8 cellular contexts compared by ENCODE assay signal in the genomic region with DNA sequence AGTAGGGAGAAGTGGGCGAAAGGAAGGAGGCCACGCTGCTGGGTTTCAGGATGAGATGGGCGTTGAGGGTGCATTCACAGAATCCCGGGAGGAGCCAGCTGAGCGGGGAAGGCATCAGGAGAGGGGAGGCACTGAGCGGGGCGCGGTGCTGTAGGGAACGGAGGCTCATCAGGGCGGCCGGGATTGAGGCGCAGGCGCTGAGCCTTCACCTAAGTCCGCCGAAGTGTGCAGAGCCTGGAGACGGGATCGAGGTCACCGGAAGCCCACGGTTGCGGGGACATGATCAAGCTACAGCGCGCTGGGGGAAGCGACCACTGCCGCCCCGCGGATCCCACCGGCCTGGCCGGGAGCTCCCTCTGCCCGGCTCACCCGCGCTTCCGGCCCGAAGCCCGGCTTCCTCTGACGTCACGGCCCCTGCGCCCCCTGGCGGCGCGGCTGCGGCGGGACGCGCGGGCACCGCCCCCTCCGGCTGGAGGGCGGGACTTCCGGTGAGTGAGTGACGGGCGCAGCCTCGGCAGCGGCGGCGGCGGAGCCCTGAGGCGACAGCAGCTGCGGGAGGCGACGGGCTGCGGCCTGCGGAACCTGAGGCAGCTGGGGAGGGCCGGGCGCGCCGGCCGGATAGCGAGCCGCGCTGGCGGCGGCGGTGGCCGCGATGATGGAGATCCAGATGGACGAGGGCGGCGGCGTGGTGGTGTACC. TPM values are rescaled to one million over a fixed set of nuclear protein-coding genes. Genes with fewer than 3 reads are reported as not detected.
A peak's percentile ranks its signal among the peaks of the same experiment; 100 is the strongest.
DNase-seq lines count a peak whose midpoint lies in the region; ATAC-seq, FAIRE-seq and TF ChIP-seq lines count a peak whose summit lies in the region.

A gene with protein sequence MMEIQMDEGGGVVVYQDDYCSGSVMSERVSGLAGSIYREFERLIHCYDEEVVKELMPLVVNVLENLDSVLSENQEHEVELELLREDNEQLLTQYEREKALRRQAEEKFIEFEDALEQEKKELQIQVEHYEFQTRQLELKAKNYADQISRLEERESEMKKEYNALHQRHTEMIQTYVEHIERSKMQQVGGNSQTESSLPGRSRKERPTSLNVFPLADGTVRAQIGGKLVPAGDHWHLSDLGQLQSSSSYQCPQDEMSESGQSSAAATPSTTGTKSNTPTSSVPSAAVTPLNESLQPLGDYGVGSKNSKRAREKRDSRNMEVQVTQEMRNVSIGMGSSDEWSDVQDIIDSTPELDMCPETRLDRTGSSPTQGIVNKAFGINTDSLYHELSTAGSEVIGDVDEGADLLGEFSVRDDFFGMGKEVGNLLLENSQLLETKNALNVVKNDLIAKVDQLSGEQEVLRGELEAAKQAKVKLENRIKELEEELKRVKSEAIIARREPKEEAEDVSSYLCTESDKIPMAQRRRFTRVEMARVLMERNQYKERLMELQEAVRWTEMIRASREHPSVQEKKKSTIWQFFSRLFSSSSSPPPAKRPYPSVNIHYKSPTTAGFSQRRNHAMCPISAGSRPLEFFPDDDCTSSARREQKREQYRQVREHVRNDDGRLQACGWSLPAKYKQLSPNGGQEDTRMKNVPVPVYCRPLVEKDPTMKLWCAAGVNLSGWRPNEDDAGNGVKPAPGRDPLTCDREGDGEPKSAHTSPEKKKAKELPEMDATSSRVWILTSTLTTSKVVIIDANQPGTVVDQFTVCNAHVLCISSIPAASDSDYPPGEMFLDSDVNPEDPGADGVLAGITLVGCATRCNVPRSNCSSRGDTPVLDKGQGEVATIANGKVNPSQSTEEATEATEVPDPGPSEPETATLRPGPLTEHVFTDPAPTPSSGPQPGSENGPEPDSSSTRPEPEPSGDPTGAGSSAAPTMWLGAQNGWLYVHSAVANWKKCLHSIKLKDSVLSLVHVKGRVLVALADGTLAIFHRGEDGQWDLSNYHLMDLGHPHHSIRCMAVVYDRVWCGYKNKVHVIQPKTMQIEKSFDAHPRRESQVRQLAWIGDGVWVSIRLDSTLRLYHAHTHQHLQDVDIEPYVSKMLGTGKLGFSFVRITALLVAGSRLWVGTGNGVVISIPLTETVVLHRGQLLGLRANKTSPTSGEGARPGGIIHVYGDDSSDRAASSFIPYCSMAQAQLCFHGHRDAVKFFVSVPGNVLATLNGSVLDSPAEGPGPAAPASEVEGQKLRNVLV (N-terminal part only) (plus strand): TSS at position 508 of the 698 bp plus-strand sequence. CDS start 145 bp downstream, at position 653.

- peaks cover 41% of the 10 kb centered on the region for H3K4me1 ChIP-seq in keratinocyte (ENCODE audit: control insufficient read depth, extremely low read depth, insufficient read depth, low read length)

- dilution Hi-C loops in keratinocyte (cut with MboI; ENCODE audit: extremely low pct_ligation_motif_present, low sequenced_read_pairs) = no loop called here

- peaks cover 41% of the 10 kb centered on the region for H3K79me2 ChIP-seq in keratinocyte (ENCODE audit: control insufficient read depth, insufficient read depth, low read length)

- peak within 1 kb of the TSS; percentile 88 for H3K27ac ChIP-seq in keratinocyte (ENCODE audit: control insufficient read depth, insufficient read depth, low read length)

- DNase-seq in AG09309 (ENCODE audit: low read depth) (peak; percentile 31), NCI-H2227 (lab: John Stamatoyannopoulos, UW; ENCODE audit: unreplicated experiment) (peak; percentile 94), keratinocyte (ENCODE audit: low read depth, low spot score) (no peak)
- DNase-seq in activated CD4-positive, CD25-positive, alpha-beta regulatory T cell (lab: John Stamatoyannopoulos, UW) = peak; percentile 90 to 95 (median 92)
- DNase-seq in central memory CD4-positive, alpha-beta T cell = peak; percentile 96
- DNase-seq in stimulated activated CD4-positive, alpha-beta T cell treated with anti-CD3 and anti-CD28 coated beads, Interleukin-12 subunit alpha, Interleukin-12 subunit beta, amount 100 ng/mL, for 48 hours (ENCODE audit: low read depth in 2 of 3, low spot score in 1 of 3) = peak; percentile 88 to 95 (median 92)

- H3K4me2 ChIP-seq in keratinocyte (ENCODE audit: control insufficient read depth, extremely low read depth, insufficient read depth, low read depth, low read length) = peak within 1 kb of the TSS; percentile 92

- no peaks in the 10 kb centered on the region for H4K20me1 ChIP-seq in keratinocyte (ENCODE audit: control insufficient read depth, extremely low read depth, insufficient read depth, low read length)

- peaks cover 2% of the 10 kb centered on the region for H3K9me1 ChIP-seq in keratinocyte (ENCODE audit: control insufficient read depth, extremely low read depth, insufficient read depth, low read length)

- peak within 1 kb of the TSS; percentile 96 for H3K4me3 ChIP-seq in AG09309 (ENCODE audit: control insufficient read depth, low read depth, low read length)
- peak within 1 kb of the TSS; percentile 80 to 93 (median 93) for H3K4me3 ChIP-seq in keratinocyte (ENCODE audit: control insufficient read depth in 2 of 3, extremely low read depth in 1 of 3, insufficient read depth in 2 of 3, low read depth in 1 of 3, low read length in 3 of 3)

- no peak for FAIRE-seq in keratinocyte (lab: Jason Lieb, UNC)

- ATAC-seq in GM18909 (IDR thresholded peaks at IDR 0.05; ENCODE audit: poor library complexity, unreplicated experiment) (peak; percentile 87), HG03159 (IDR thresholded peaks at IDR 0.05; ENCODE audit: unreplicated experiment) (peak; percentile 87)

- peak within 1 kb of the TSS; percentile 90 for H3K9ac ChIP-seq in keratinocyte (ENCODE audit: control insufficient read depth, extremely low read depth, insufficient read depth, low read length)

- TF ChIP-seq CTCF in AG09309 (IDR thresholded peaks at IDR 0.05; ENCODE audit: control insufficient read depth, insufficient read depth, low read depth, low read length, missing control alignments) (peak; percentile 53), keratinocyte (optimal IDR thresholded peaks at IDR 0.05 in 1 of 3, IDR thresholded peaks at IDR 0.05 in 1 of 3, conservative IDR thresholded peaks at IDR 0.05 in 1 of 3; ENCODE audit: extremely low read depth in 1 of 3, insufficient read depth in 2 of 3, low read length in 3 of 3) (peak; percentile 61 to 95 (median 77))

- H3K36me3 ChIP-seq in keratinocyte (ENCODE audit: control insufficient read depth in 2 of 2, extremely low read depth in 1 of 2, insufficient read depth in 2 of 2, low read length in 2 of 2) = peaks cover 6 to 16% of the 10 kb centered on the region in 2 experiments

- peak within 1 kb of the TSS; percentile 95 for H2AFZ ChIP-seq in keratinocyte (ENCODE audit: control insufficient read depth, low read length)

- no peaks in the 10 kb centered on the region for H3K9me3 ChIP-seq in keratinocyte (ENCODE audit: control insufficient read depth, low read depth, low read length)

- H3K27me3 ChIP-seq in keratinocyte (ENCODE audit: control insufficient read depth, extremely low read depth, insufficient read depth, low read length) = no peaks in the 10 kb centered on the region

RNA-seq across cellular contexts. Expression of the gene that starts here (rescaled TPM):
- 8.3 to 23.3 TPM (median 11.7 TPM) in 3 replicates for polyA plus RNA-seq in keratinocyte
- 12.2 TPM for polyA plus RNA-seq in keratinocyte (2011; ENCODE audit: low read depth)
- polyA plus RNA-seq in keratinocyte (2011; cell fraction: cytosol; rRNA removed) = 1.7 and 4.2 TPM in 2 replicates
- 77.9 and 107 TPM in 2 replicates for polyA plus RNA-seq in keratinocyte (2011; cell fraction: nucleus; rRNA removed)
- polyA plus RNA-seq in keratinocyte (2012; ENCODE audit: low replicate concordance) = 16.0 and 18.7 TPM in 2 replicates
- 22.4 to 33.9 TPM (median 28.8 TPM) in 3 replicates for polyA minus RNA-seq in keratinocyte
- 13.6 TPM for polyA minus RNA-seq in keratinocyte (2011; cell fraction: cytosol; rRNA and poly(A)+ RNA removed)
- 35.7 and 44.6 TPM in 2 replicates for polyA minus RNA-seq in keratinocyte (2011; cell fraction: nucleus; rRNA and poly(A)+ RNA removed)
